Comparison of ENCODE assay signal across 8 cellular contexts in genomic region chr2:218567797-218568189, GRCh38. TPM values are rescaled to one million over a fixed set of nuclear protein-coding genes. Genes with fewer than 3 reads are reported as not detected.
DNase-seq lines count a peak whose midpoint lies in the region; ATAC-seq and TF ChIP-seq lines count a peak whose summit lies in the region.

No MANE protein-coding gene starts in this region.

- intact Hi-C loops in activated T-helper 1 cell treated with anti-CD3 and anti-CD28 coated beads, Interleukin-12 subunit alpha, Interleukin-12 subunit beta, Interleukin-2, Interleukin-4 antibody, amounts not matched to agents 30 ng/mL and 10 ng/mL and 1 ng/mL, durations not matched to agents 14 hours and 24 hours and 36 hours (cut with micrococcal nuclease), result loop anchor here (1.0 to 5.0 kb wide), 16 partner anchors 15 to 1030 kb away; partner anchors contain the start of genes AAMP, ARPC2, BCS1L and PNKD

- H3K27me3 Mint-ChIP-seq in activated T-helper 1 cell treated with anti-CD3 and anti-CD28 coated beads, Interleukin-12 subunit alpha, Interleukin-12 subunit beta, Interleukin-2, Interleukin-4 antibody, amounts not matched to agents 30 ng/mL and 10 ng/mL and 1 ng/mL, durations not matched to agents 14 hours and 24 hours and 36 hours (ENCODE audit: insufficient read depth), result peaks cover 3% of the 10 kb centered on the region

- H3K9me3 Mint-ChIP-seq in activated T-helper 1 cell treated with anti-CD3 and anti-CD28 coated beads, Interleukin-12 subunit alpha, Interleukin-12 subunit beta, Interleukin-2, Interleukin-4 antibody, amounts not matched to agents 30 ng/mL and 10 ng/mL and 1 ng/mL, durations not matched to agents 14 hours and 24 hours and 36 hours, result no peaks in the 10 kb centered on the region

- H3K4me3 Mint-ChIP-seq in activated T-helper 1 cell treated with anti-CD3 and anti-CD28 coated beads, Interleukin-12 subunit alpha, Interleukin-12 subunit beta, Interleukin-2, Interleukin-4 antibody, amounts not matched to agents 30 ng/mL and 10 ng/mL and 1 ng/mL, durations not matched to agents 14 hours and 24 hours and 36 hours, result peak overlapping the region; percentile 94

- DNase-seq in HT-29 (ENCODE audit: low spot score), result peak; percentile 75
- DNase-seq in activated T-helper 1 cell treated with anti-CD3 and anti-CD28 coated beads, Interleukin-12 subunit alpha, Interleukin-12 subunit beta, Interleukin-2, Interleukin-4 antibody, amounts not matched to agents 30 ng/mL and 10 ng/mL and 1 ng/mL, durations not matched to agents 14 hours and 24 hours and 36 hours (ENCODE audit: low spot score), result no peak
- DNase-seq in right atrium auricular region (ENCODE audit: low spot score), result no peak
- no peak for DNase-seq in AG20443 (ENCODE audit: low spot score)
- no peak for DNase-seq in stimulated activated CD4-positive, alpha-beta T cell treated with anti-CD3 and anti-CD28 coated beads, Interleukin-1b, Interleukin-23, amount 100 ng/mL, for 48 hours

- peaks cover 0 to 40% of the 10 kb centered on the region in 2 donors for H3K4me1 ChIP-seq in right atrium auricular region

- peaks cover 62% of the 10 kb centered on the region for H3K4me1 Mint-ChIP-seq in activated T-helper 1 cell treated with anti-CD3 and anti-CD28 coated beads, Interleukin-12 subunit alpha, Interleukin-12 subunit beta, Interleukin-2, Interleukin-4 antibody, amounts not matched to agents 30 ng/mL and 10 ng/mL and 1 ng/mL, durations not matched to agents 14 hours and 24 hours and 36 hours (ENCODE audit: low read depth)

- H3K27me3 ChIP-seq in right atrium auricular region, result no peaks in the 10 kb centered on the region

- TF ChIP-seq CTCF in right atrium auricular region (IDR thresholded peaks at IDR 0.05), result no peak

- ATAC-seq in GM18498 (IDR thresholded peaks at IDR 0.05; ENCODE audit: unreplicated experiment) (peak; percentile 40), GM21447 (IDR thresholded peaks at IDR 0.05; ENCODE audit: unreplicated experiment) (peak; percentile 36)

- H3K4me3 ChIP-seq in right atrium auricular region (peak overlapping the region; percentile 74 to 81), skin epidermis (peak overlapping the region; percentile 53 to 91 (median 79))

- no peaks in the 10 kb centered on the region for H3K9me3 ChIP-seq in right atrium auricular region

- peaks cover 42% of the 10 kb centered on the region for H3K36me3 Mint-ChIP-seq in activated T-helper 1 cell treated with anti-CD3 and anti-CD28 coated beads, Interleukin-12 subunit alpha, Interleukin-12 subunit beta, Interleukin-2, Interleukin-4 antibody, amounts not matched to agents 30 ng/mL and 10 ng/mL and 1 ng/mL, durations not matched to agents 14 hours and 24 hours and 36 hours (ENCODE audit: low read depth)

- peaks cover 7% of the 10 kb centered on the region for H3K36me3 ChIP-seq in right atrium auricular region

- H3K27ac ChIP-seq in right atrium auricular region (peak overlapping the region; percentile 97 to 98), skin epidermis (peak overlapping the region; percentile 68 to 98 (median 89))

- H3K27ac Mint-ChIP-seq in activated T-helper 1 cell treated with anti-CD3 and anti-CD28 coated beads, Interleukin-12 subunit alpha, Interleukin-12 subunit beta, Interleukin-2, Interleukin-4 antibody, amounts not matched to agents 30 ng/mL and 10 ng/mL and 1 ng/mL, durations not matched to agents 14 hours and 24 hours and 36 hours, result peak overlapping the region; percentile 99

RNA-seq across cellular contexts. Expression of gene USP37, which starts 0.4 kb away (rescaled TPM):
- 3.9 and 4.1 TPM in 2 replicates for total RNA-seq in HT-29 (2014; rRNA removed; shearing (Covaris generic))
- 43.5 and 50.4 TPM in 2 replicates for total RNA-seq in activated T-helper 1 cell treated with anti-CD3 and anti-CD28 coated beads, Interleukin-12 subunit alpha, Interleukin-12 subunit beta, Interleukin-2, Interleukin-4 antibody, amounts not matched to agents 30 ng/mL and 10 ng/mL and 1 ng/mL, durations not matched to agents 14 hours and 24 hours and 36 hours
- 1 to 10 TPM; 5.2 to 5.3 TPM for total RNA-seq in right atrium auricular region

RNA-seq across cellular contexts. Expression of gene CNOT9, which starts 0.8 kb away (rescaled TPM):
- 60.1 and 64.3 TPM in 2 replicates for total RNA-seq in HT-29 (2014; rRNA removed; shearing (Covaris generic))
- 138 TPM in 2 replicates for total RNA-seq in activated T-helper 1 cell treated with anti-CD3 and anti-CD28 coated beads, Interleukin-12 subunit alpha, Interleukin-12 subunit beta, Interleukin-2, Interleukin-4 antibody, amounts not matched to agents 30 ng/mL and 10 ng/mL and 1 ng/mL, durations not matched to agents 14 hours and 24 hours and 36 hours
- total RNA-seq in right atrium auricular region, result 10 to 100 TPM; 20.3 to 26.2 TPM

RNA-seq across cellular contexts. Expression of gene PLCD4, which starts 39.9 kb away (rescaled TPM):
- not detected in 2 replicates for total RNA-seq in HT-29 (2014; rRNA removed; shearing (Covaris generic))
- 0.54 and 0.62 TPM in 2 replicates for total RNA-seq in activated T-helper 1 cell treated with anti-CD3 and anti-CD28 coated beads, Interleukin-12 subunit alpha, Interleukin-12 subunit beta, Interleukin-2, Interleukin-4 antibody, amounts not matched to agents 30 ng/mL and 10 ng/mL and 1 ng/mL, durations not matched to agents 14 hours and 24 hours and 36 hours
- under 1 TPM; 0.51 to 0.70 TPM for total RNA-seq in right atrium auricular region
